In genomic region chr5:41903892-41904799, GRCh38 we compare ENCODE assay signal across 2 cellular contexts.
A peak's percentile ranks its signal among the peaks of the same experiment; 100 is the strongest.
TF ChIP-seq lines count a peak whose summit lies in the region.

Gene RIMOC1, plus strand, starts transcription at chr5:41904344. Its CDS starts 24 bp downstream, at chr5:41904368.

TF ChIP-seq in HCT116, 20 proteins besides CTCF, POLR2A, EP300 and RAD21 (continued from another document):
- TF ChIP-seq FOSL1 (IDR thresholded peaks at IDR 0.05; ENCODE audit: low read depth), result no peak
- TF ChIP-seq YY1 (IDR thresholded peaks at IDR 0.05; ENCODE audit: extremely low read depth, insufficient replicate concordance, low read depth, low read length), result peak; percentile 91
- TF ChIP-seq SIN3A (IDR thresholded peaks at IDR 0.05; ENCODE audit: low read depth), result peak; percentile 93; the same call in 1 of the 2 replicates
- TF ChIP-seq EGR1 (IDR thresholded peaks at IDR 0.05; ENCODE audit: low read depth), result no peak
- peak; percentile 97 for TF ChIP-seq ZFX (IDR thresholded peaks at IDR 0.05)
- TF ChIP-seq TCF7L2 (IDR thresholded peaks at IDR 0.05; ENCODE audit: borderline replicate concordance, extremely low read depth, insufficient read depth, insufficient read length), result no peak
- TF ChIP-seq SP1 (IDR thresholded peaks at IDR 0.05; ENCODE audit: low read depth), result peak; percentile 93
- no peak for TF ChIP-seq EZH2 (IDR thresholded peaks at IDR 0.05)
- no peak for TF ChIP-seq ATF3 (IDR thresholded peaks at IDR 0.05)
- TF ChIP-seq, protein P1, sequence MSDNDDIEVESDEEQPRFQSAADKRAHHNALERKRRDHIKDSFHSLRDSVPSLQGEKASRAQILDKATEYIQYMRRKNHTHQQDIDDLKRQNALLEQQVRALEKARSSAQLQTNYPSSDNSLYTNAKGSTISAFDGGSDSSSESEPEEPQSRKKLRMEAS (IDR thresholded peaks at IDR 0.05), result peak; percentile 88
- TF ChIP-seq CBX3 (IDR thresholded peaks at IDR 0.05; ENCODE audit: low read depth), result peak; percentile 77
- TF ChIP-seq SRF (IDR thresholded peaks at IDR 0.05; ENCODE audit: low read depth), result peak; percentile 97
- TF ChIP-seq ZNF274 (IDR thresholded peaks at IDR 0.05; ENCODE audit: low read depth, low read length), result no peak
- no peak for TF ChIP-seq REST (IDR thresholded peaks at IDR 0.05; ENCODE audit: low read depth)
- TF ChIP-seq JUND (IDR thresholded peaks at IDR 0.05), result no peak

TF ChIP-seq in neural cell, 6 proteins besides CTCF, POLR2A, EP300 and RAD21:
- TF ChIP-seq REST (IDR thresholded peaks at IDR 0.05; ENCODE audit: borderline replicate concordance) (peak; percentile 81), SMC3 (conservative IDR thresholded peaks at IDR 0.05; ENCODE audit: poor library complexity) (peak; percentile 45), MXI1 (conservative IDR thresholded peaks at IDR 0.05; ENCODE audit: poor library complexity, severe bottlenecking) (peak; percentile 85), POLR2AphosphoS5 (IDR thresholded peaks at IDR 0.05) (peak; percentile 93), EZH2 (IDR thresholded peaks at IDR 0.05; ENCODE audit: borderline replicate concordance, insufficient read depth, low read length, poor library complexity, severe bottlenecking) (no peak), TAF1 (IDR thresholded peaks at IDR 0.05; ENCODE audit: low read depth) (peak; percentile 84)
